In genomic region chr12:28374556-28374955, GRCh38 we compare ENCODE assay signal across 24 cellular contexts.
DNase-seq lines count a peak whose midpoint lies in the region; ATAC-seq and TF ChIP-seq lines count a peak whose summit lies in the region.
"Had no signal": no experiment of that assay in that cellular context is flagged by ENCODE, and none has a peak within 500 bp of the region (broad histone marks: within the 10 kb centered on the region; RNA-seq: fewer than 3 reads in every experiment).

No MANE protein-coding gene starts in this region.

- TF ChIP-seq CTCF in cardiac fibroblast (IDR thresholded peaks at IDR 0.05; ENCODE audit: low read depth, low read length), result no peak
- no peak for TF ChIP-seq CTCF in glutamatergic neuron (IDR thresholded peaks at IDR 0.05; ENCODE audit: partially characterized antibody, unreplicated experiment)
- no peak for TF ChIP-seq CTCF in endodermal cell (conservative IDR thresholded peaks at IDR 0.05)

- H3K9me3 Mint-ChIP-seq in glutamatergic neuron (ENCODE audit: unreplicated experiment) (peaks cover 7% of the 10 kb centered on the region), endodermal cell (peaks cover 47% of the 10 kb centered on the region)

- H3K4me1 Mint-ChIP-seq in glutamatergic neuron (ENCODE audit: low read depth, unreplicated experiment) (no peaks in the 10 kb centered on the region), endodermal cell (peaks cover 11% of the 10 kb centered on the region)

- ATAC-seq in HG03469 (IDR thresholded peaks at IDR 0.05; ENCODE audit: unreplicated experiment) (no peak), GM19467 (IDR thresholded peaks at IDR 0.05; ENCODE audit: unreplicated experiment) (no peak)
- ATAC-seq: activated CD4-positive, CD25-positive, alpha-beta regulatory T cell treated with anti-CD3 and anti-CD28 coated beads, Interleukin-2, amount 50 U/mL, for 24 hours; activated CD8-positive, alpha-beta T cell treated with anti-CD3 and anti-CD28 coated beads for 36 hours; esophagus mucosa; left colon; naive thymus-derived CD4-positive, alpha-beta T cell; right cardiac atrium had no signal

- no peak overlapping the region for H3K27ac Mint-ChIP-seq in glutamatergic neuron (ENCODE audit: unreplicated experiment)
- no peak overlapping the region for H3K27ac Mint-ChIP-seq in endodermal cell
- H3K27ac Mint-ChIP-seq: activated CD8-positive, alpha-beta T cell treated with anti-CD3 and anti-CD28 coated beads for 36 hours; naive thymus-derived CD4-positive, alpha-beta T cell had no signal

- no peaks in the 10 kb centered on the region for H3K36me3 ChIP-seq in endodermal cell (ENCODE audit: control insufficient read depth, insufficient read depth, low read length)

- H3K4me3 Mint-ChIP-seq in glutamatergic neuron (ENCODE audit: unreplicated experiment), result no peak overlapping the region
- H3K4me3 Mint-ChIP-seq in endodermal cell, result no peak overlapping the region
- H3K4me3 Mint-ChIP-seq: activated CD8-positive, alpha-beta T cell treated with anti-CD3 and anti-CD28 coated beads for 36 hours; naive thymus-derived CD4-positive, alpha-beta T cell had no signal

- H3K4me3 ChIP-seq in cardiac fibroblast (replicated peaks in 1 of 2; ENCODE audit: low read depth in 2 of 2, low read length in 2 of 2), result no peak overlapping the region
- H3K4me3 ChIP-seq in endodermal cell (ENCODE audit: low read length), result no peak overlapping the region
- H3K4me3 ChIP-seq: stomach, transverse colon had no signal

- no peaks in the 10 kb centered on the region for H3K4me1 ChIP-seq in endodermal cell (ENCODE audit: control insufficient read depth, insufficient read depth, low read length)
- H3K4me1 ChIP-seq: stomach had no signal

- H3K9ac ChIP-seq in endodermal cell (ENCODE audit: extremely low read depth, low read length, poor library complexity, severe bottlenecking), result no peak overlapping the region
- H3K9ac ChIP-seq: KMS-11 had no signal

- no peaks in the 10 kb centered on the region for H3K27me3 ChIP-seq in endodermal cell (ENCODE audit: control insufficient read depth, insufficient read depth, low read length, poor library complexity, severe bottlenecking)
- H3K27me3 ChIP-seq: stomach, transverse colon had no signal

- H3K27me3 Mint-ChIP-seq in glutamatergic neuron (ENCODE audit: unreplicated experiment) (peaks cover 1% of the 10 kb centered on the region), endodermal cell (ENCODE audit: insufficient read depth) (no peaks in the 10 kb centered on the region)
- H3K27me3 Mint-ChIP-seq: activated CD8-positive, alpha-beta T cell treated with anti-CD3 and anti-CD28 coated beads for 36 hours; naive thymus-derived CD4-positive, alpha-beta T cell had no signal

- H3K36me3 Mint-ChIP-seq in glutamatergic neuron (ENCODE audit: unreplicated experiment) (peaks cover 27% of the 10 kb centered on the region), endodermal cell (ENCODE audit: low read depth) (peaks cover 51% of the 10 kb centered on the region)

- peak; percentile 2 for DNase-seq in AG08395 (ENCODE audit: low spot score)
- peak; percentile 28 for DNase-seq in M059J (ENCODE audit: low read depth)
- peak; percentile 10 to 56 for DNase-seq in cardiac fibroblast (ENCODE audit: low read depth in 2 of 2)
- DNase-seq in kidney glomerular epithelial cell (lab: John Stamatoyannopoulos, UW), result peak; percentile 10
- DNase-seq in glutamatergic neuron, result no peak
- DNase-seq in endodermal cell, result no peak
- DNase-seq: activated CD8-positive, alpha-beta T cell treated with anti-CD3 and anti-CD28 coated beads for 36 hours; activated T-cell treated with anti-CD3 and anti-CD28 coated beads for 4 hours; amygdala; effector CD4-positive, alpha-beta T cell; left colon; MV-4-11; naive thymus-derived CD4-positive, alpha-beta T cell; NCI-H187; NCI-H748 treated with DMSO at 0.1 percent for 48 hours; right cardiac atrium; stomach; transverse colon had no signal

- H3K27ac ChIP-seq in endodermal cell (ENCODE audit: low read depth, low read length), result no peak overlapping the region
- H3K27ac ChIP-seq: C4-2B, KMS-11, stomach, transverse colon had no signal

- peaks cover 33% of the 10 kb centered on the region for H3K9me3 ChIP-seq in endodermal cell (ENCODE audit: control insufficient read depth, low read length)

Comparison
In these comparisons a context has a peak if more than half of its experiments do, and no peak if none do; other contexts are left out.
1. DNase-seq: peak in AG08395 (single experiment), M059J (single experiment), cardiac fibroblast (2 of 2) and kidney glomerular epithelial cell (single experiment); none in glutamatergic neuron (single experiment) and endodermal cell (single experiment).